In genomic region chr19:334296-335071, GRCh38 we compare ENCODE assay signal across 22 cellular contexts.
"Had no signal": no experiment of that assay in that cellular context is flagged by ENCODE, and none has a peak within 500 bp of the region (broad histone marks: within the 10 kb centered on the region; RNA-seq: fewer than 3 reads in every experiment).

No MANE protein-coding gene starts in this region.

- H3K4me3 ChIP-seq: hepatocyte, lung, prostate gland, thyroid gland, uterus had no signal

- FAIRE-seq: islet of Langerhans, small intestine had no signal

- H3K36me3 ChIP-seq: uterus had no signal

- H3K27me3 ChIP-seq: hepatocyte, thyroid gland, uterus had no signal

- H3K9me3 ChIP-seq: prostate gland, thyroid gland, uterus had no signal

- ATAC-seq: activated CD8-positive, alpha-beta T cell treated with anti-CD3 and anti-CD28 coated beads for 36 hours; stimulated activated memory B cell treated with anti-CD40 and anti-IgM and Interleukin-4, amounts not matched to agents 10 μg/mL and 1 μg/mL and 100 μg/mL, for 72 hours had no signal

- H2AFZ ChIP-seq: hepatocyte had no signal

- H3K27ac ChIP-seq: hepatocyte, prostate gland, thyroid gland, uterus had no signal

- H3K4me1 ChIP-seq: prostate gland, thyroid gland, uterus had no signal

- H3K4me2 ChIP-seq: hepatocyte had no signal

- DNase-seq: activated CD4-positive, alpha-beta T cell treated with anti-CD3 and anti-CD28 coated beads for 48 hours; activated CD4-positive, CD25-positive, alpha-beta regulatory T cell; activated CD8-positive, alpha-beta T cell treated with anti-CD3 and anti-CD28 coated beads for 36 hours; activated effector memory CD4-positive, alpha-beta T cell treated with anti-CD3 and anti-CD28 coated beads, Interleukin-2, amount 50 U/mL, for 16 hours; activated T-cell treated with anti-CD3 and anti-CD28 coated beads, Interleukin-2, amount 50 U/mL, for 24 hours; dermis blood vessel endothelial cell; effector memory CD4-positive, alpha-beta T cell; foreskin fibroblast; midbrain; occipital lobe; right cardiac atrium; small intestine; stimulated activated CD4-positive, alpha-beta T cell treated with anti-CD3 and anti-CD28 coated beads, Interleukin-4, amount 100 ng/mL, for 4 hours; T-helper 1 cell; T-helper 9 cell; thyroid gland; uterus had no signal
